ENCODE assay signal across 10 cellular contexts in the genomic region with DNA sequence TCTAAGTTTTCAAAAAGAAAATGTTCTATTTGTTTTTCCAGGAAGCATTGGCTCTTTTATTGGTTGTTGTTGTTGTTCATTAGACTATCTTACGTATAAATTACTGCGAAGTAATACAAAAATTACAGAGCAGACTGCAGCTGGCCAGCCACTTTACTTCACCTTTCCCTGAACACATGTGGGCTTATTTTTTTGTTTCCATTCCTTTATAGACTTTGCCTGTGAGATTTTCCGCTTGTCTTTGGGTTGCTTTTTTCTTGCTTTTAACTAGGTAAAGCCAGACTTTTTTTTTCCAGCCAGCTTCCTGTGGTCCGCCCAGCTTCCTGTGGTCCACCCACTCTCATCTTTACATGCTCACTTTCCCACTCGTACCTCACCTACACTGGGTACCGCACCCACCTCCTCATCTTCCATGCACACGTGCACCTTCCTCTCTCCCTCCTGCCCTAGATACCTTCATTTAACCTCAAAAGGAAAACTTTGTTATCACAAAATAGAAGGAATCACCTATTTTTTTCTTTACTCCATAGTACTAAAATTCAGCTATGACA.
A peak's percentile ranks its signal among the peaks of the same experiment; 100 is the strongest.
DNase-seq lines count a peak whose midpoint lies in the region; ATAC-seq and TF ChIP-seq lines count a peak whose summit lies in the region.
"Had no signal": no experiment of that assay in that cellular context is flagged by ENCODE, and none has a peak within 500 bp of the region (broad histone marks: within the 10 kb centered on the region; RNA-seq: fewer than 3 reads in every experiment).

No MANE protein-coding gene starts in this region.

- TF ChIP-seq CTCF in brain (conservative IDR thresholded peaks at IDR 0.05), result peak; percentile 46 to 48

- H3K27ac Mint-ChIP-seq in brain, result peak overlapping the region in 1 of 5 experiments; percentile 23
- H3K27ac Mint-ChIP-seq in stimulated activated naive CD8-positive, alpha-beta T cell treated with anti-CD3 and anti-CD28 coated beads, Interleukin-15, Interleukin-2, amounts not matched to agents 100 ng/mL and 50 ng/mL, for 24 hours, result peak overlapping the region; percentile 82

- H3K9me3 Mint-ChIP-seq in brain, result peaks cover 0 to 1% (median 0%) of the 10 kb centered on the region in 5 experiments
- H3K9me3 Mint-ChIP-seq in stimulated activated naive CD8-positive, alpha-beta T cell treated with anti-CD3 and anti-CD28 coated beads, Interleukin-15, Interleukin-2, amounts not matched to agents 100 ng/mL and 50 ng/mL, for 24 hours, result peaks cover 2% of the 10 kb centered on the region

- no peaks in the 10 kb centered on the region for H3K36me3 Mint-ChIP-seq in brain
- no peaks in the 10 kb centered on the region for H3K36me3 Mint-ChIP-seq in stimulated activated naive CD8-positive, alpha-beta T cell treated with anti-CD3 and anti-CD28 coated beads, Interleukin-15, Interleukin-2, amounts not matched to agents 100 ng/mL and 50 ng/mL, for 24 hours (ENCODE audit: low read depth)

- H3K4me1 Mint-ChIP-seq in brain, result peaks cover 30% of the 10 kb centered on the region
- peaks cover 42% of the 10 kb centered on the region for H3K4me1 Mint-ChIP-seq in stimulated activated naive CD8-positive, alpha-beta T cell treated with anti-CD3 and anti-CD28 coated beads, Interleukin-15, Interleukin-2, amounts not matched to agents 100 ng/mL and 50 ng/mL, for 24 hours (ENCODE audit: low read depth)

- ATAC-seq in HG03460 (IDR thresholded peaks at IDR 0.05; ENCODE audit: unreplicated experiment), result peak; percentile 12

- no peak overlapping the region for H3K4me3 Mint-ChIP-seq in brain
- peak overlapping the region; percentile 61 for H3K4me3 Mint-ChIP-seq in stimulated activated naive CD8-positive, alpha-beta T cell treated with anti-CD3 and anti-CD28 coated beads, Interleukin-15, Interleukin-2, amounts not matched to agents 100 ng/mL and 50 ng/mL, for 24 hours

- H3K27me3 Mint-ChIP-seq in brain, result peaks cover 6% of the 10 kb centered on the region
- H3K27me3 Mint-ChIP-seq in stimulated activated naive CD8-positive, alpha-beta T cell treated with anti-CD3 and anti-CD28 coated beads, Interleukin-15, Interleukin-2, amounts not matched to agents 100 ng/mL and 50 ng/mL, for 24 hours, result no peaks in the 10 kb centered on the region

- DNase-seq in activated naive CD4-positive, alpha-beta T cell treated with Interleukin-2 at 50 U/mL for 16 hours, result peak; percentile 39
- no peak for DNase-seq in activated naive CD4-positive, alpha-beta T cell (lab: John Stamatoyannopoulos, UW)
- DNase-seq in NCI-H510A (lab: John Stamatoyannopoulos, UW), result no peak
- no peak for DNase-seq in GF-D8 (lab: John Stamatoyannopoulos, UW)
- DNase-seq in NCI-H345 (lab: John Stamatoyannopoulos, UW), result no peak
- DNase-seq: colonic mucosa, left ventricle myocardium superior had no signal
